11 cellular contexts compared by ENCODE assay signal in genomic region chr5:34043099-34043876, GRCh38. TPM values are rescaled to one million over a fixed set of nuclear protein-coding genes. Genes with fewer than 3 reads are reported as not detected.
DNase-seq lines count a peak whose midpoint lies in the region; ATAC-seq, FAIRE-seq and TF ChIP-seq lines count a peak whose summit lies in the region.
"Had no signal": no experiment of that assay in that cellular context is flagged by ENCODE, and none has a peak within 500 bp of the region (broad histone marks: within the 10 kb centered on the region; RNA-seq: fewer than 3 reads in every experiment).

C1QTNF3 (minus strand) TSS chr5:34043213; CDS start chr5:34043125, 88 bp downstream.

- H3K9me1 ChIP-seq in endothelial cell of umbilical vein (replicated peaks; ENCODE audit: control insufficient read depth, extremely low read depth, insufficient read depth, low read length) = no peaks in the 10 kb centered on the region

- POLR2A ChIA-PET in endothelial cell of umbilical vein (lab: Charles Lee) = no interaction called here

- H3K9me3 ChIP-seq in SJCRH30 (replicated peaks) (no peaks in the 10 kb centered on the region), endothelial cell of umbilical vein (replicated peaks; ENCODE audit: control insufficient read depth, insufficient read depth, low read length) (no peaks in the 10 kb centered on the region), thymus (ENCODE audit: control insufficient read depth) (no peaks in the 10 kb centered on the region)

- no peaks in the 10 kb centered on the region for H4K20me1 ChIP-seq in endothelial cell of umbilical vein (replicated peaks; ENCODE audit: control insufficient read depth, extremely low read depth, insufficient read depth, low read length)

- H3K27me3 ChIP-seq in SJCRH30 (no peaks in the 10 kb centered on the region), endothelial cell of umbilical vein (ENCODE audit: control insufficient read depth in 2 of 2, insufficient read depth in 2 of 2, low read length in 2 of 2) (no peaks in the 10 kb centered on the region), thymus (ENCODE audit: control insufficient read depth, insufficient read depth) (no peaks in the 10 kb centered on the region)

- peak within 1 kb of the TSS; percentile 72 for H3K4me2 ChIP-seq in endothelial cell of umbilical vein (ENCODE audit: insufficient read depth, low read length)

- no peak within 1 kb of the TSS for H2AFZ ChIP-seq in endothelial cell of umbilical vein (ENCODE audit: low read depth, low read length)

- TF ChIP-seq CTCF in endothelial cell of umbilical vein (IDR thresholded peaks at IDR 0.05; ENCODE audit: extremely low read depth in 1 of 2, insufficient read depth in 1 of 2, low read depth in 1 of 2, low read length in 2 of 2) (no peak), D721Med (IDR thresholded peaks at IDR 0.05; ENCODE audit: insufficient read depth, missing control alignments) (no peak)

- no peak for TF ChIP-seq POLR2A in endothelial cell of umbilical vein (IDR thresholded peaks at IDR 0.05; ENCODE audit: low read depth, low read length)

- DNase-seq in SJCRH30 (peak; percentile 64 to 73), endothelial cell of umbilical vein (ENCODE audit: low read depth, low spot score) (peak; percentile 14), HuH-7.5 (ENCODE audit: low spot score) (no peak), D721Med (ENCODE audit: insufficient read length, low spot score) (no peak), NCI-H2227 treated with DMSO at 0.1 percent for 48 hours (lab: John Stamatoyannopoulos, UW) (no peak)
- DNase-seq in natural killer cell treated with Interleukin-12 subunit alpha and Interleukin-12 subunit beta and Interleukin-15 and Interleukin-18, amount 100 ng/mL, for 72 hours (ENCODE audit: low spot score) = no peak
- DNase-seq: foreskin melanocyte; H7; NCI-H524; stimulated activated CD4-positive, alpha-beta T cell treated with anti-CD3 and anti-CD28 coated beads, Interleukin-4, amount 100 ng/mL, for 24 hours had no signal

- H3K4me3 ChIP-seq in SJCRH30 (peak within 1 kb of the TSS; percentile 28), endothelial cell of umbilical vein (replicated peaks in 1 of 3; ENCODE audit: insufficient read depth in 1 of 3, low read depth in 1 of 3, low read length in 3 of 3) (no peak within 1 kb of the TSS), thymus (ENCODE audit: low read length) (no peak within 1 kb of the TSS)

- H3K4me1 Mint-ChIP-seq in natural killer cell treated with Interleukin-12 subunit alpha and Interleukin-12 subunit beta and Interleukin-15 and Interleukin-18, amount 100 ng/mL, for 72 hours (ENCODE audit: low read depth in 2 of 2) = peaks cover 56 to 64% of the 10 kb centered on the region in 2 donors

- H3K79me2 ChIP-seq in endothelial cell of umbilical vein (ENCODE audit: control insufficient read depth, insufficient read depth, low read length) = no peaks in the 10 kb centered on the region

- H3K4me1 ChIP-seq in SJCRH30 = peaks cover 34% of the 10 kb centered on the region
- peaks cover 25% of the 10 kb centered on the region for H3K4me1 ChIP-seq in endothelial cell of umbilical vein (ENCODE audit: control insufficient read depth, extremely low read depth, insufficient read depth, low read length)
- H3K4me1 ChIP-seq in thymus (ENCODE audit: control insufficient read depth, insufficient read depth, low read length) = no peaks in the 10 kb centered on the region

- H3K36me3 ChIP-seq in SJCRH30 (no peaks in the 10 kb centered on the region), endothelial cell of umbilical vein (ENCODE audit: control insufficient read depth in 2 of 2, extremely low read depth in 1 of 2, insufficient read depth in 2 of 2, low read length in 2 of 2) (no peaks in the 10 kb centered on the region), thymus (ENCODE audit: control insufficient read depth, insufficient read depth) (no peaks in the 10 kb centered on the region)

- peak within 1 kb of the TSS; percentile 57 for H3K27ac ChIP-seq in SJCRH30
- H3K27ac ChIP-seq in endothelial cell of umbilical vein (ENCODE audit: insufficient read depth, low read depth, low read length) = no peak within 1 kb of the TSS
- no peak within 1 kb of the TSS for H3K27ac ChIP-seq in thymus (ENCODE audit: low read depth)

- 73% methylated on average over 10 of the region's 10 CpGs for WGBS in thymus

- CTCF ChIA-PET in endothelial cell of umbilical vein (lab: Charles Lee) = interaction anchor here (0.9 kb wide), 1 partner anchor 46 kb away, joined by 3 read pairs; no protein-coding TSS in a partner anchor

- ATAC-seq in natural killer cell treated with Interleukin-12 subunit alpha and Interleukin-12 subunit beta and Interleukin-15 and Interleukin-18, amount 100 ng/mL, for 72 hours = peak; percentile 62 to 75

- H3K9ac ChIP-seq in endothelial cell of umbilical vein (replicated peaks; ENCODE audit: extremely low read depth, insufficient read depth, low read length) = no peak within 1 kb of the TSS

- H3K27ac Mint-ChIP-seq in natural killer cell treated with Interleukin-12 subunit alpha and Interleukin-12 subunit beta and Interleukin-15 and Interleukin-18, amount 100 ng/mL, for 72 hours = peak within 1 kb of the TSS; percentile 72 to 90

- intact Hi-C loops in endothelial cell of umbilical vein (cut with micrococcal nuclease) = loop anchor here (2.0 kb wide), 1 partner anchor 34 kb away; the partner anchor contains the start of gene AMACR

- FAIRE-seq in endothelial cell of umbilical vein (lab: Jason Lieb, UNC) (no peak), D721Med (lab: Jason Lieb, UNC) (no peak)

- H3K36me3 Mint-ChIP-seq in natural killer cell treated with Interleukin-12 subunit alpha and Interleukin-12 subunit beta and Interleukin-15 and Interleukin-18, amount 100 ng/mL, for 72 hours = peaks cover 4% of the 10 kb centered on the region

- dilution Hi-C loops in endothelial cell of umbilical vein (cut with MboI; ENCODE audit: extremely low pct_ligation_motif_present, low sequenced_read_pairs) = no loop called here

- no TSS peak for BruUV-seq in endothelial cell of umbilical vein (replicated peaks; lab: Mats Ljungman, UMichigan)

- H3K27me3 Mint-ChIP-seq in natural killer cell treated with Interleukin-12 subunit alpha and Interleukin-12 subunit beta and Interleukin-15 and Interleukin-18, amount 100 ng/mL, for 72 hours = no peaks in the 10 kb centered on the region

- H3K4me3 Mint-ChIP-seq in natural killer cell treated with Interleukin-12 subunit alpha and Interleukin-12 subunit beta and Interleukin-15 and Interleukin-18, amount 100 ng/mL, for 72 hours = peak within 1 kb of the TSS; percentile 63

- peaks cover 3% of the 10 kb centered on the region for H3K9me3 Mint-ChIP-seq in natural killer cell treated with Interleukin-12 subunit alpha and Interleukin-12 subunit beta and Interleukin-15 and Interleukin-18, amount 100 ng/mL, for 72 hours

TF ChIP-seq in endothelial cell of umbilical vein, 7 proteins besides CTCF, POLR2A, EP300 and RAD21:
- no peak for TF ChIP-seq JUN (IDR thresholded peaks at IDR 0.05; ENCODE audit: borderline replicate concordance, insufficient read depth, insufficient read length, low read depth)
- no peak for TF ChIP-seq FOS (IDR thresholded peaks at IDR 0.05; ENCODE audit: borderline replicate concordance, insufficient read depth, low read length)
- no peak for TF ChIP-seq MAX (IDR thresholded peaks at IDR 0.05; ENCODE audit: insufficient read depth, insufficient read length)
- no peak for TF ChIP-seq EZH2 (IDR thresholded peaks at IDR 0.05; ENCODE audit: borderline replicate concordance, low read depth, low read length, severe bottlenecking)
- TF ChIP-seq MYC (IDR thresholded peaks at IDR 0.05; ENCODE audit: low read depth, low read length) = no peak
- TF ChIP-seq GATA2 (IDR thresholded peaks at IDR 0.05; ENCODE audit: insufficient read depth, insufficient read length, low read depth, low read length) = no peak
- TF ChIP-seq POLR2AphosphoS5 (IDR thresholded peaks at IDR 0.05; ENCODE audit: insufficient read depth, low read depth, low read length) = no peak

RNA-seq across cellular contexts. Expression of gene C1QTNF3, which starts in this region (rescaled TPM):
- total RNA-seq in SJCRH30 (2014; rRNA removed; shearing (Covaris generic)) = 16.1 and 16.9 TPM in 2 replicates
- 1.6 and 2.0 TPM in 2 replicates for total RNA-seq in endothelial cell of umbilical vein
- polyA plus RNA-seq in endothelial cell of umbilical vein (1.3 and 1.6 TPM in 2 replicates), thymus (25.1 TPM)
- polyA plus RNA-seq in endothelial cell of umbilical vein (2011; cell fraction: cytosol; rRNA removed) = 0.44 and 0.47 TPM in 2 replicates
- polyA plus RNA-seq in endothelial cell of umbilical vein (2011; cell fraction: nucleus; rRNA removed) = 10.1 and 11.1 TPM in 2 replicates
- 0.11 and 0.99 TPM in 2 replicates for polyA plus RNA-seq in endothelial cell of umbilical vein (2012)
- polyA minus RNA-seq in endothelial cell of umbilical vein = 2.0 and 8.7 TPM in 2 replicates
- not detected for polyA minus RNA-seq in endothelial cell of umbilical vein (2011; cell fraction: cytosol; rRNA and poly(A)+ RNA removed)
- 3.9 and 5.3 TPM in 2 replicates for polyA minus RNA-seq in endothelial cell of umbilical vein (2011; cell fraction: nucleus; rRNA and poly(A)+ RNA removed)
- total RNA-seq in natural killer cell treated with Interleukin-12 subunit alpha and Interleukin-12 subunit beta and Interleukin-15 and Interleukin-18, amount 100 ng/mL, for 72 hours = 1 to 10 TPM; 3.2 to 4.6 TPM

Comparison
In these comparisons a context has a peak if more than half of its experiments do, and no peak if none do; other contexts are left out.
1. DNase-seq: peak in SJCRH30 (2 of 2) and endothelial cell of umbilical vein (single experiment); none in natural killer cell treated with Interleukin-12 subunit alpha and Interleukin-12 subunit beta and Interleukin-15 and Interleukin-18, amount 100 ng/mL, for 72 hours (single experiment), HuH-7.5 (single experiment), D721Med (single experiment) and NCI-H2227 treated with DMSO at 0.1 percent for 48 hours (single experiment).